22 cellular contexts compared by ENCODE assay signal in genomic region chr4:10727140-10727880, GRCh38. TPM values are rescaled to one million over a fixed set of nuclear protein-coding genes. Genes with fewer than 3 reads are reported as not detected.
A peak's percentile ranks its signal among the peaks of the same experiment; 100 is the strongest.
DNase-seq lines count a peak whose midpoint lies in the region; ATAC-seq and TF ChIP-seq lines count a peak whose summit lies in the region.
"Had no signal": no experiment of that assay in that cellular context is flagged by ENCODE, and none has a peak within 500 bp of the region (broad histone marks: within the 10 kb centered on the region; RNA-seq: fewer than 3 reads in every experiment).

No MANE protein-coding gene starts in this region.

- peaks cover 52% of the 10 kb centered on the region for H3K4me1 Mint-ChIP-seq in activated CD4-positive, alpha-beta T cell treated with anti-CD3 and anti-CD28 coated beads for 36 hours
- peaks cover 31% of the 10 kb centered on the region for H3K4me1 Mint-ChIP-seq in activated naive CD8-positive, alpha-beta T cell (ENCODE audit: low read depth)

- no peak for TF ChIP-seq CTCF in GM20000 (IDR thresholded peaks at IDR 0.05; ENCODE audit: extremely low read depth, missing control alignments)
- TF ChIP-seq CTCF in testis (IDR thresholded peaks at IDR 0.05), result no peak

- intact Hi-C loops in activated CD4-positive, alpha-beta T cell treated with anti-CD3 and anti-CD28 coated beads for 36 hours (cut with DNase I, micrococcal nuclease), result no loop called here
- intact Hi-C loops in testis (cut with DNase I; ENCODE audit: low total_unique reads), result no loop called here

- peak overlapping the region; percentile 3 to 30 for H3K27ac ChIP-seq in testis
- H3K27ac ChIP-seq: A549; BLaER1 treated with 17β-estradiol and CSF1 and Interleukin-3, amounts not matched to agents 10 nM and 100 nM; SK-N-MC; vagina had no signal

- peaks cover 4% of the 10 kb centered on the region for H3K4me1 ChIP-seq in testis
- H3K4me1 ChIP-seq: A549, vagina had no signal

- WGBS in testis, 2 donors, result 44 to 53% methylated on average over 6 of the region's 6 CpGs

- H3K36me3 ChIP-seq in testis (ENCODE audit: low read depth, missing control alignments), result no peaks in the 10 kb centered on the region
- H3K36me3 ChIP-seq: BLaER1 treated with 17β-estradiol and CSF1 and Interleukin-3, amounts not matched to agents 10 nM and 100 nM; vagina had no signal

- H3K9me3 ChIP-seq in testis, result no peaks in the 10 kb centered on the region
- H3K9me3 ChIP-seq: A549; BLaER1 treated with 17β-estradiol and CSF1 and Interleukin-3, amounts not matched to agents 10 nM and 100 nM; vagina had no signal

- POLR2A ChIA-PET in activated CD4-positive, alpha-beta T cell treated with anti-CD3 and anti-CD28 coated beads for 36 hours (lab: Charles Lee), result no interaction called here

- no peaks in the 10 kb centered on the region for H3K36me3 Mint-ChIP-seq in activated CD4-positive, alpha-beta T cell treated with anti-CD3 and anti-CD28 coated beads for 36 hours (ENCODE audit: low read depth)
- H3K36me3 Mint-ChIP-seq in activated naive CD8-positive, alpha-beta T cell, result no peaks in the 10 kb centered on the region

- no peaks in the 10 kb centered on the region for H3K27me3 ChIP-seq in testis
- H3K27me3 ChIP-seq: BLaER1 treated with 17β-estradiol and CSF1 and Interleukin-3, amounts not matched to agents 10 nM and 100 nM; vagina had no signal

- H3K4me3 ChIP-seq in testis, result no peak overlapping the region
- H3K4me3 ChIP-seq: A549; BLaER1 treated with 17β-estradiol and CSF1 and Interleukin-3, amounts not matched to agents 10 nM and 100 nM; SK-N-MC; vagina had no signal

- no peaks in the 10 kb centered on the region for H3K9me3 Mint-ChIP-seq in activated CD4-positive, alpha-beta T cell treated with anti-CD3 and anti-CD28 coated beads for 36 hours (ENCODE audit: low read depth)
- no peaks in the 10 kb centered on the region for H3K9me3 Mint-ChIP-seq in activated naive CD8-positive, alpha-beta T cell (ENCODE audit: low read depth)
- H3K9me3 Mint-ChIP-seq: neural crest cell had no signal

- DNase-seq in activated CD4-positive, alpha-beta T cell treated with anti-CD3 and anti-CD28 coated beads for 36 hours, result no peak
- DNase-seq in activated CD4-positive, alpha-beta T cell treated with anti-CD3 and anti-CD28 coated beads for 1 hour, result no peak
- peak; percentile 32 for DNase-seq in GM20000 (ENCODE audit: low spot score)
- peak; percentile 20 for DNase-seq in testis
- no peak for DNase-seq in globus pallidus (ENCODE audit: low spot score)
- DNase-seq: activated CD8-positive, alpha-beta memory T cell treated with anti-CD3 and anti-CD28 coated beads, Interleukin-2, amount 50 U/mL, for 4 hours; activated gamma-delta T cell treated with Interleukin-2 at 50 U/mL for 16 hours; anterior cingulate cortex; caudate nucleus; left colon; NCI-H1694 treated with DMSO at 0.1 percent for 48 hours; stimulated activated CD4-positive, alpha-beta T cell treated with anti-CD3 and anti-CD28 coated beads, Interleukin-1b, Interleukin-23, amount 100 ng/mL, for 48 hours had no signal

- CTCF ChIA-PET in activated CD4-positive, alpha-beta T cell treated with anti-CD3 and anti-CD28 coated beads for 36 hours (lab: Charles Lee), result no interaction called here

- H3K27ac Mint-ChIP-seq in activated CD4-positive, alpha-beta T cell treated with anti-CD3 and anti-CD28 coated beads for 36 hours, result peak overlapping the region; percentile 73
- H3K27ac Mint-ChIP-seq in activated naive CD8-positive, alpha-beta T cell, result peak overlapping the region; percentile 38

- no peak for TF ChIP-seq POLR2A in testis (IDR thresholded peaks at IDR 0.05)

- ATAC-seq in activated CD4-positive, alpha-beta T cell treated with anti-CD3 and anti-CD28 coated beads for 36 hours, result no peak
- ATAC-seq in GM21723 (IDR thresholded peaks at IDR 0.05; ENCODE audit: unreplicated experiment), result no peak
- ATAC-seq in GM19452 (IDR thresholded peaks at IDR 0.05; ENCODE audit: unreplicated experiment), result no peak
- ATAC-seq: A549, left colon had no signal

- H3K27me3 Mint-ChIP-seq in activated CD4-positive, alpha-beta T cell treated with anti-CD3 and anti-CD28 coated beads for 36 hours, result peaks cover 2% of the 10 kb centered on the region
- no peaks in the 10 kb centered on the region for H3K27me3 Mint-ChIP-seq in activated naive CD8-positive, alpha-beta T cell

- H3K4me3 Mint-ChIP-seq in activated CD4-positive, alpha-beta T cell treated with anti-CD3 and anti-CD28 coated beads for 36 hours, result no peak overlapping the region
- H3K4me3 Mint-ChIP-seq in activated naive CD8-positive, alpha-beta T cell, result no peak overlapping the region
- H3K4me3 Mint-ChIP-seq: neural crest cell had no signal

RNA-seq across cellular contexts. Expression of gene CLNK, which starts 42.7 kb away (rescaled TPM):
- not detected for total RNA-seq in activated CD4-positive, alpha-beta T cell treated with anti-CD3 and anti-CD28 coated beads for 36 hours
- under 1 TPM in 1 of 2 donors, not detected in 1; 0.12 TPM for total RNA-seq in testis
- 0.94 TPM for polyA plus RNA-seq in testis (ENCODE audit: insufficient read depth, low read depth, low replicate concordance)
- total RNA-seq: G401, NCI-H460, neural crest cell, vagina had no signal
- polyA plus RNA-seq: A549 had no signal

Comparison
In these comparisons a context has a peak if more than half of its experiments do, and no peak if none do; other contexts are left out.
1. DNase-seq: peak in GM20000 (single experiment) and testis (single experiment); none in activated CD4-positive, alpha-beta T cell treated with anti-CD3 and anti-CD28 coated beads for 36 hours (single experiment), activated CD4-positive, alpha-beta T cell treated with anti-CD3 and anti-CD28 coated beads for 1 hour (single experiment) and globus pallidus (single experiment).